9 cellular contexts compared by ENCODE assay signal in genomic region chr3:151452346-151452745, GRCh38. TPM values are rescaled to one million over a fixed set of nuclear protein-coding genes. Genes with fewer than 3 reads are reported as not detected.
"Had no signal": no experiment of that assay in that cellular context is flagged by ENCODE, and none has a peak within 500 bp of the region (broad histone marks: within the 10 kb centered on the region; RNA-seq: fewer than 3 reads in every experiment).

No MANE protein-coding gene starts in this region.

- H3K4me1 ChIP-seq: HAP-1 had no signal

- H3K4me3 ChIP-seq: GM23248, GM23338, HAP-1 had no signal

- H3K27ac Mint-ChIP-seq: GM23338, HFFc6 had no signal

- H3K9me3 ChIP-seq: HAP-1 had no signal

- DNase-seq: GM23248, GOT3, H7, H9, HCEC 1CT, HFFc6 had no signal

- H3K9me3 Mint-ChIP-seq: GM23338, H9, HFFc6 had no signal

- ATAC-seq: GM23338, HCT116 had no signal

- H3K4me3 Mint-ChIP-seq: GM23338, H9, HFFc6 had no signal

- H3K36me3 ChIP-seq: HAP-1 had no signal

RNA-seq across cellular contexts. Expression of gene IGSF10, which starts 8.5 kb away (rescaled TPM):
- total RNA-seq: GM23248 had no signal
